ENCODE assay signal across 13 cellular contexts in genomic region chr21:15406791-15407190, GRCh38.
"Had no signal": no experiment of that assay in that cellular context is flagged by ENCODE, and none has a peak within 500 bp of the region (broad histone marks: within the 10 kb centered on the region; RNA-seq: fewer than 3 reads in every experiment).

No MANE protein-coding gene starts in this region.

- H3K27me3 ChIP-seq: ovary had no signal

- DNase-seq: activated CD4-positive, alpha-beta T cell treated with anti-CD3 and anti-CD28 coated beads for 4 hours; activated CD8-positive, alpha-beta memory T cell treated with anti-CD3 and anti-CD28 coated beads, Interleukin-2, amount 50 U/mL, for 48 hours; activated gamma-delta T cell; activated T-cell treated with anti-CD3 and anti-CD28 coated beads, Interleukin-2, amount 50 U/mL, for 72 hours; amygdala; foreskin melanocyte; left ventricle myocardium inferior; mesendoderm; ovary had no signal

- H3K27ac ChIP-seq: coronary artery, left ventricle myocardium inferior, ovary had no signal

- H3K9me3 ChIP-seq: ovary had no signal

- H3K4me3 ChIP-seq: coronary artery, left ventricle myocardium inferior, ovary had no signal

- H3K4me1 ChIP-seq: left ventricle myocardium inferior had no signal

- ATAC-seq: activated naive CD4-positive, alpha-beta T cell treated with anti-CD3 and anti-CD28 coated beads, Interleukin-2, amount 50 U/mL, for 72 hours; activated T-cell treated with anti-CD3 and anti-CD28 coated beads, Interleukin-2, amount 50 U/mL, for 72 hours; SK-N-SH treated with all-trans-retinoic acid at 6 μM for 48 hours; stimulated activated effector memory CD8-positive, alpha-beta T cell treated with anti-CD3 and anti-CD28 coated beads, Interleukin-12 subunit alpha, Interleukin-12 subunit beta, amount 100 ng/mL, for 72 hours had no signal

- H3K36me3 ChIP-seq: left ventricle myocardium inferior, ovary had no signal
